Comparison of ENCODE assay signal across 9 cellular contexts in genomic region chr2:231715499-231715837, GRCh38. TPM values are rescaled to one million over a fixed set of nuclear protein-coding genes. Genes with fewer than 3 reads are reported as not detected.
A peak's percentile ranks its signal among the peaks of the same experiment; 100 is the strongest.
DNase-seq lines count a peak whose midpoint lies in the region; ATAC-seq and TF ChIP-seq lines count a peak whose summit lies in the region.
"Had no signal": no experiment of that assay in that cellular context is flagged by ENCODE, and none has a peak within 500 bp of the region (broad histone marks: within the 10 kb centered on the region; RNA-seq: fewer than 3 reads in every experiment).

No MANE protein-coding gene starts in this region.

- DNase-seq in CD4-positive, alpha-beta memory T cell = peak in 1 of 5 donors; percentile 11
- DNase-seq in coronary artery (ENCODE audit: low spot score) (no peak), ovary (no peak), GM10266 (ENCODE audit: extremely low spot score) (no peak)
- no peak for DNase-seq in activated CD8-positive, alpha-beta memory T cell treated with anti-CD3 and anti-CD28 coated beads, Interleukin-2, amount 10 ng/mL, durations not matched to agents 7 days and 5 days
- DNase-seq in stimulated activated CD8-positive, alpha-beta memory T cell treated with anti-CD3 and anti-CD28 coated beads, Interleukin-4, amount 100 ng/mL, for 48 hours = no peak
- DNase-seq: GOT3 had no signal

- peaks cover 0 to 12% (median 0%) of the 10 kb centered on the region in 8 donors for H3K9me3 Mint-ChIP-seq in CD4-positive, alpha-beta memory T cell
- peaks cover 0 to 1% (median 0%) of the 10 kb centered on the region in 3 donors for H3K9me3 Mint-ChIP-seq in IgD-negative memory B cell
- H3K9me3 Mint-ChIP-seq in activated CD8-positive, alpha-beta memory T cell treated with anti-CD3 and anti-CD28 coated beads, Interleukin-2, amount 10 ng/mL, durations not matched to agents 7 days and 5 days (ENCODE audit: low read depth) = no peaks in the 10 kb centered on the region

- 47 to 50% (median 49%) methylated on average over 5 of the region's 5 CpGs for WGBS in ovary, 3 donors

- POLR2A ChIA-PET in CD4-positive, alpha-beta memory T cell (lab: Charles Lee; ENCODE audit: partially characterized antibody) = interaction anchor here (1.1 to 7.2 kb wide), 11 partner anchors 9 to 114 kb away, joined by 5 to 136 read pairs (median 32); no protein-coding TSS in a partner anchor

- ATAC-seq in activated CD8-positive, alpha-beta memory T cell treated with anti-CD3 and anti-CD28 coated beads, Interleukin-2, amount 10 ng/mL, durations not matched to agents 7 days and 5 days = no peak

- H3K4me3 ChIP-seq in CD4-positive, alpha-beta memory T cell (ENCODE audit: low read length in 2 of 2) = no peak overlapping the region
- no peak overlapping the region for H3K4me3 ChIP-seq in coronary artery
- H3K4me3 ChIP-seq in ovary = no peak overlapping the region
- H3K4me3 ChIP-seq: adrenal gland had no signal

- intact Hi-C loops in CD4-positive, alpha-beta memory T cell (cut with micrococcal nuclease) = loop anchor here (1.0 kb wide), 3 partner anchors 28 to 67 kb away; no protein-coding TSS in a partner anchor
- intact Hi-C loops in ovary (cut with DNase I) = loop anchor here (1.0 to 10.0 kb wide), 4 partner anchors 37 to 191 kb away; no protein-coding TSS in a partner anchor

- H3K4me3 Mint-ChIP-seq in CD4-positive, alpha-beta memory T cell = peak overlapping the region in 1 of 8 donors; percentile 57
- H3K4me3 Mint-ChIP-seq in IgD-negative memory B cell = peak overlapping the region in 2 of 4 donors; percentile 15 to 71
- H3K4me3 Mint-ChIP-seq in activated CD8-positive, alpha-beta memory T cell treated with anti-CD3 and anti-CD28 coated beads, Interleukin-2, amount 10 ng/mL, durations not matched to agents 7 days and 5 days = no peak overlapping the region

- TF ChIP-seq CTCF in coronary artery (IDR thresholded peaks at IDR 0.05) (no peak), ovary (IDR thresholded peaks at IDR 0.05) (no peak), GM10266 (IDR thresholded peaks at IDR 0.05; ENCODE audit: control insufficient read depth, insufficient read depth, low read depth, missing control alignments) (no peak)

- H3K36me3 ChIP-seq in CD4-positive, alpha-beta memory T cell (ENCODE audit: insufficient read depth, low read length) = peaks cover 12% of the 10 kb centered on the region
- no peaks in the 10 kb centered on the region for H3K36me3 ChIP-seq in ovary

- no peak overlapping the region for H3K27ac ChIP-seq in CD4-positive, alpha-beta memory T cell (ENCODE audit: low read depth, low read length)
- H3K27ac ChIP-seq in coronary artery = peak overlapping the region; percentile 4 to 90
- no peak overlapping the region for H3K27ac ChIP-seq in ovary

- peaks cover 22 to 33% of the 10 kb centered on the region in 2 donors for H3K36me3 Mint-ChIP-seq in CD4-positive, alpha-beta memory T cell
- peaks cover 15% of the 10 kb centered on the region for H3K36me3 Mint-ChIP-seq in IgD-negative memory B cell
- H3K36me3 Mint-ChIP-seq in activated CD8-positive, alpha-beta memory T cell treated with anti-CD3 and anti-CD28 coated beads, Interleukin-2, amount 10 ng/mL, durations not matched to agents 7 days and 5 days = peaks cover 25% of the 10 kb centered on the region

- peaks cover 24 to 47% (median 34%) of the 10 kb centered on the region in 4 donors for H3K4me1 Mint-ChIP-seq in CD4-positive, alpha-beta memory T cell
- H3K4me1 Mint-ChIP-seq in IgD-negative memory B cell = peaks cover 34 to 44% (median 44%) of the 10 kb centered on the region in 3 donors
- H3K4me1 Mint-ChIP-seq in activated CD8-positive, alpha-beta memory T cell treated with anti-CD3 and anti-CD28 coated beads, Interleukin-2, amount 10 ng/mL, durations not matched to agents 7 days and 5 days = peaks cover 27% of the 10 kb centered on the region

- H3K9me3 ChIP-seq in CD4-positive, alpha-beta memory T cell (ENCODE audit: control insufficient read depth in 1 of 2, low read length in 2 of 2) = no peaks in the 10 kb centered on the region
- no peaks in the 10 kb centered on the region for H3K9me3 ChIP-seq in ovary
- H3K9me3 ChIP-seq: adrenal gland had no signal

- CTCF ChIA-PET in CD4-positive, alpha-beta memory T cell (lab: Charles Lee; ENCODE audit: partially characterized antibody) = interaction anchor here (1.1 to 11.7 kb wide), 13 partner anchors 9 to 155 kb away, joined by 4 to 742 read pairs (median 17); no protein-coding TSS in a partner anchor
- CTCF ChIA-PET in activated CD8-positive, alpha-beta memory T cell treated with anti-CD3 and anti-CD28 coated beads, Interleukin-2, amount 10 ng/mL, durations not matched to agents 7 days and 5 days (lab: Charles Lee) = interaction anchor here (0.8 to 8.5 kb wide), 20 partner anchors 9 to 250 kb away, joined by 3 to 680 read pairs (median 10); partner anchors contain the start of gene PTMA

- no peak for TF ChIP-seq EP300 in ovary (IDR thresholded peaks at IDR 0.05)

- peak; percentile 8 for TF ChIP-seq POLR2A in ovary (IDR thresholded peaks at IDR 0.05)

- H3K4me1 ChIP-seq in CD4-positive, alpha-beta memory T cell (ENCODE audit: insufficient read depth, low read length) = peaks cover 40% of the 10 kb centered on the region
- peaks cover 18% of the 10 kb centered on the region for H3K4me1 ChIP-seq in ovary (ENCODE audit: insufficient read depth)

- H3K27me3 ChIP-seq in CD4-positive, alpha-beta memory T cell (ENCODE audit: insufficient read depth, low read length) = no peaks in the 10 kb centered on the region
- no peaks in the 10 kb centered on the region for H3K27me3 ChIP-seq in ovary
- H3K27me3 ChIP-seq: adrenal gland had no signal

- peak overlapping the region in 4 of 7 donors; percentile 72 to 100 (median 90) for H3K27ac Mint-ChIP-seq in CD4-positive, alpha-beta memory T cell
- H3K27ac Mint-ChIP-seq in IgD-negative memory B cell = peak overlapping the region; percentile 97 to 100 (median 100)
- H3K27ac Mint-ChIP-seq in activated CD8-positive, alpha-beta memory T cell treated with anti-CD3 and anti-CD28 coated beads, Interleukin-2, amount 10 ng/mL, durations not matched to agents 7 days and 5 days = no peak overlapping the region

- no peaks in the 10 kb centered on the region for H3K27me3 Mint-ChIP-seq in CD4-positive, alpha-beta memory T cell
- peaks cover 6% of the 10 kb centered on the region for H3K27me3 Mint-ChIP-seq in IgD-negative memory B cell
- no peaks in the 10 kb centered on the region for H3K27me3 Mint-ChIP-seq in activated CD8-positive, alpha-beta memory T cell treated with anti-CD3 and anti-CD28 coated beads, Interleukin-2, amount 10 ng/mL, durations not matched to agents 7 days and 5 days

RNA-seq across cellular contexts. Expression of gene PTMA, which starts 7.1 kb away (rescaled TPM):
- 1,000 to 10,000 TPM in 1 of 2 experiments, 100 to 1,000 TPM in 1; 974 to 1,069 TPM for total RNA-seq in CD4-positive, alpha-beta memory T cell
- polyA plus RNA-seq in CD4-positive, alpha-beta memory T cell = 1,000 to 10,000 TPM; 1,347 to 1,836 TPM
- polyA plus RNA-seq in IgD-negative memory B cell (2,664 TPM), ovary (1,000 to 10,000 TPM; 1,827 to 1,991 TPM)
- total RNA-seq in ovary = 1,000 to 10,000 TPM in 2 of 7 donors, 100 to 1,000 TPM in 5; 755 to 1,301 (median 902) TPM
- total RNA-seq in activated CD8-positive, alpha-beta memory T cell treated with anti-CD3 and anti-CD28 coated beads, Interleukin-2, amount 10 ng/mL, durations not matched to agents 7 days and 5 days = 1,000 to 10,000 TPM; 1,489 to 1,775 TPM

Comparison
In these comparisons a context has a peak if more than half of its experiments do, and no peak if none do; other contexts are left out.
1. H3K27ac ChIP-seq: peak in coronary artery (2 of 2); none in CD4-positive, alpha-beta memory T cell (single experiment) and ovary (0 of 2).